In the genomic region with DNA sequence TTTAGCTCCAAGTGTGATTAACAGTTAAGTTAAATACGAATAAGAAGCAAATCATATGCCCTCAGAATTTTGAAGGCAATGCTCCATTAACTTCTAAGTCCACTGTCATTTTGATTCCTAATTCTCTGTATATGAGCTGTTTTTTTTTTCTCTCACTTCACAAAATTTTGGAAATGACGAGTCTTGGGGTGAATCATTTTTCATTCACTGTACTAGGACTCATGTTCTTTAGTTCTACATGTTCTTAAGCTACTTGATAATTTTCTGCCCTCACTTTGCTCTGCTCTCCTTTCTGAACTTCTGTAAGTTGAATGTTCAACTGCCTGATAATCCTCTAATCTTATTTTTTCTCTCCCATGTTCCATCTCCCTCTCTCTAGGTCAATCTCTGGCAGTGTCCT, we compare ENCODE assay signal across 14 cellular contexts.
"Had no signal": no experiment of that assay in that cellular context is flagged by ENCODE, and none has a peak within 500 bp of the region (broad histone marks: within the 10 kb centered on the region; RNA-seq: fewer than 3 reads in every experiment).

No MANE protein-coding gene starts in this region.

- H3K9ac ChIP-seq: neural progenitor cell had no signal

- H3K27me3 ChIP-seq: heart left ventricle, neural progenitor cell, tibial artery, vagina had no signal

- H3K27ac Mint-ChIP-seq: activated CD4-positive, alpha-beta memory T cell treated with anti-CD3 and anti-CD28 coated beads for 36 hours; activated naive CD8-positive, alpha-beta T cell treated with anti-CD3 and anti-CD28 coated beads for 36 hours; neural progenitor cell had no signal

- H3K36me3 ChIP-seq: heart left ventricle, neural progenitor cell, tibial artery, vagina had no signal

- H3K4me3 ChIP-seq: heart left ventricle, neural progenitor cell, tibial artery, vagina had no signal

- H3K27ac ChIP-seq: heart left ventricle, neural progenitor cell, vagina had no signal

- H3K4me2 ChIP-seq: neural progenitor cell had no signal

- H3K27me3 Mint-ChIP-seq: activated CD4-positive, alpha-beta memory T cell treated with anti-CD3 and anti-CD28 coated beads for 36 hours; activated naive CD8-positive, alpha-beta T cell treated with anti-CD3 and anti-CD28 coated beads for 36 hours had no signal

- H3K4me3 Mint-ChIP-seq: activated CD4-positive, alpha-beta memory T cell treated with anti-CD3 and anti-CD28 coated beads for 36 hours; activated naive CD8-positive, alpha-beta T cell treated with anti-CD3 and anti-CD28 coated beads for 36 hours; neural progenitor cell had no signal

- H3K9me3 ChIP-seq: tibial artery, vagina had no signal

- FAIRE-seq: frontal cortex, small intestine had no signal

- H3K36me3 Mint-ChIP-seq: neural progenitor cell had no signal

- H2AFZ ChIP-seq: neural progenitor cell had no signal

- DNase-seq: activated CD4-positive, alpha-beta memory T cell treated with anti-CD3 and anti-CD28 coated beads for 36 hours; activated gamma-delta T cell treated with Interleukin-2 at 50 U/mL for 16 hours; activated naive CD8-positive, alpha-beta T cell treated with anti-CD3 and anti-CD28 coated beads for 36 hours; activated T-cell treated with anti-CD3 and anti-CD28 coated beads, Interleukin-2, amount 50 U/mL, for 48 hours; anterior cingulate cortex; heart left ventricle; left colon; posterior cingulate gyrus; small intestine; T1000; tibial artery had no signal

- H3K4me1 ChIP-seq: neural progenitor cell had no signal

- H3K9me3 Mint-ChIP-seq: activated CD4-positive, alpha-beta memory T cell treated with anti-CD3 and anti-CD28 coated beads for 36 hours; neural progenitor cell had no signal
